ENCODE assay signal across 27 cellular contexts in the genomic region with DNA sequence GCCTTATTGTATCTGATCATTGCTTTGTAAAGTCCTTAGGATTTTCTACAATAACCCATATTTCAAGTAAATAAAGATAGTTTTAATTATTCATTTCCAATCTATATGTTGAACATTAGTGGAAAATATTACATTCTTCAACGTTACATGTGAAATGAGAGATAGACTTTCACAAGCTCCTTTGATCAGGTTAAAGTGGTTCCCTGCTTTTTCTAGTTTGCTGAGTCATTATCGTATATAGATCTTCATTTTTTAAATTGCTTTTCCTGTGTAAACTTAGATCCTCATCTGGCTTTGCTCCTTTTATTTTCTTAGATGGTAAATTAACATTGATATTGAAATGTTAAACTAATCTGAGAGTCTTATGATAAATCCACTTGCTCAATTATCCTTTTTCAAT.
DNase-seq lines count a peak whose midpoint lies in the region; ATAC-seq, FAIRE-seq and TF ChIP-seq lines count a peak whose summit lies in the region.
"Had no signal": no experiment of that assay in that cellular context is flagged by ENCODE, and none has a peak within 500 bp of the region (broad histone marks: within the 10 kb centered on the region; RNA-seq: fewer than 3 reads in every experiment).

No MANE protein-coding gene starts in this region.

- no peaks in the 10 kb centered on the region for H3K79me2 ChIP-seq in GM23338 (replicated peaks; ENCODE audit: insufficient read depth)
- no peaks in the 10 kb centered on the region for H3K79me2 ChIP-seq in K562 (ENCODE audit: control insufficient read depth, insufficient read depth, low read length)

- H3K9me2 ChIP-seq in GM23338 (ENCODE audit: insufficient read depth) = no peaks in the 10 kb centered on the region

- CTCF ChIA-PET in WTC11 (lab: Charles Lee) (no interaction called here), K562 (lab: Yijun Ruan, JAX; ENCODE audit: low intra/inter-chr PET ratio) (no interaction called here)

- no peaks in the 10 kb centered on the region for H3K9me3 Mint-ChIP-seq in GM23338
- H3K9me3 Mint-ChIP-seq in WTC11 = no peaks in the 10 kb centered on the region

- ATAC-seq in GM23338 (no peak), WTC11 (no peak), K562 (no peak), HG03460 (IDR thresholded peaks at IDR 0.05; ENCODE audit: unreplicated experiment) (no peak)

- H3K27me3 Mint-ChIP-seq in GM23338 (ENCODE audit: insufficient read depth, low read depth, poor library complexity) (peaks cover 2% of the 10 kb centered on the region), WTC11 (ENCODE audit: low read depth) (no peaks in the 10 kb centered on the region)
- H3K27me3 Mint-ChIP-seq: CD4-positive, alpha-beta memory T cell; CD4-positive, CD25-positive, alpha-beta regulatory T cell; CD8-positive, alpha-beta memory T cell had no signal

- H2AFZ ChIP-seq in GM23338 = no peak overlapping the region
- H2AFZ ChIP-seq in K562 (ENCODE audit: low read depth, low read length) = no peak overlapping the region

- TF ChIP-seq POLR2A in K562 (conservative IDR thresholded peaks at IDR 0.05) = no peak

- no peaks in the 10 kb centered on the region for H3K36me3 Mint-ChIP-seq in GM23338 (ENCODE audit: low read depth)
- H3K36me3 Mint-ChIP-seq in WTC11 = no peaks in the 10 kb centered on the region
- H3K36me3 Mint-ChIP-seq: CD14-positive monocyte; CD4-positive, alpha-beta memory T cell; CD4-positive, CD25-positive, alpha-beta regulatory T cell; CD8-positive, alpha-beta memory T cell had no signal

- H3K4me1 ChIP-seq in GM23338 (ENCODE audit: insufficient read depth) (no peaks in the 10 kb centered on the region), HUES6 (ENCODE audit: control insufficient read depth, insufficient read depth, low read length) (no peaks in the 10 kb centered on the region), K562 (replicated peaks in 1 of 2; ENCODE audit: control insufficient read depth in 2 of 2, insufficient read depth in 2 of 2, low read length in 2 of 2) (no peaks in the 10 kb centered on the region)
- H3K4me1 ChIP-seq: BLaER1 had no signal

- H3K27me3 ChIP-seq in GM23338 (ENCODE audit: insufficient read depth) = no peaks in the 10 kb centered on the region
- no peaks in the 10 kb centered on the region for H3K27me3 ChIP-seq in HUES6 (ENCODE audit: control insufficient read depth, insufficient read depth, low read length)
- no peaks in the 10 kb centered on the region for H3K27me3 ChIP-seq in K562 (ENCODE audit: control insufficient read depth in 2 of 2, insufficient read depth in 2 of 2, low read length in 2 of 2)
- H3K27me3 ChIP-seq: BE2C, BLaER1 had no signal

- H3K4me3 ChIP-seq in GM23338 (no peak overlapping the region), HUES6 (ENCODE audit: low read depth, low read length) (no peak overlapping the region), K562 (no peak overlapping the region)
- H3K4me3 ChIP-seq: BLaER1 had no signal

- H3K36me3 ChIP-seq in GM23338 (ENCODE audit: insufficient read depth) (no peaks in the 10 kb centered on the region), HUES6 (ENCODE audit: control insufficient read depth, insufficient read depth, low read length) (no peaks in the 10 kb centered on the region), K562 (ENCODE audit: control insufficient read depth, insufficient read depth, low read length) (no peaks in the 10 kb centered on the region)
- H3K36me3 ChIP-seq: BE2C, BLaER1 had no signal

- no peak for FAIRE-seq in K562 (lab: Jason Lieb, UNC)
- FAIRE-seq: GM12891, GM19239 had no signal

- POLR2A ChIA-PET in WTC11 (lab: Charles Lee) = no interaction called here
- POLR2A ChIA-PET in K562 (lab: Yijun Ruan, JAX) = no interaction called here

- no peaks in the 10 kb centered on the region for H4K20me1 ChIP-seq in GM23338 (replicated peaks; ENCODE audit: insufficient read depth)
- no peaks in the 10 kb centered on the region for H4K20me1 ChIP-seq in K562 (replicated peaks; ENCODE audit: control insufficient read depth, insufficient read depth, low read length)
- H4K20me1 ChIP-seq: BLaER1 had no signal

- DNase-seq in GM23338 (ENCODE audit: low spot score) = no peak
- DNase-seq in WTC11 (ENCODE audit: low spot score) = no peak
- DNase-seq in K562 (ENCODE audit: extremely low read depth in 1 of 4, low spot score in 3 of 4) = no peak
- no peak for DNase-seq in NCI-H2196 (lab: John Stamatoyannopoulos, UW; ENCODE audit: unreplicated experiment)
- no peak for DNase-seq in NCI-H1048 (lab: John Stamatoyannopoulos, UW)
- DNase-seq in NCI-H446 (lab: John Stamatoyannopoulos, UW) = no peak
- DNase-seq: 8988T; ACHN; BE2C; C1 segment of cervical spinal cord; CD4-positive, alpha-beta memory T cell; CD4-positive, CD25-positive, alpha-beta regulatory T cell; CD8-positive, alpha-beta memory T cell; COR-L47; DMS 273 treated with DMSO at 0.1 percent for 48 hours; DMS153; DMS53; DMS79; DND-41; EL; GDM1 had no signal

- H3K4me2 ChIP-seq in GM23338 (no peak overlapping the region), K562 (ENCODE audit: insufficient read depth, low read length) (no peak overlapping the region)
- H3K4me2 ChIP-seq: BLaER1 had no signal

- BruUV-seq in K562 (replicated peaks; lab: Mats Ljungman, UMichigan) = no TSS peak

- WGBS in K562 (ENCODE audit: insufficient coverage, low coverage, missing lambda C conversion rate) = 0% methylated on average over 2 of the region's 2 CpGs

- H3K27ac Mint-ChIP-seq in GM23338 (peak overlapping the region; percentile 80; the same call in 1 of the 2 replicates), WTC11 (peak overlapping the region; percentile 5; the same call in 1 of the 2 replicates)
- H3K27ac Mint-ChIP-seq: CD14-positive monocyte; CD4-positive, alpha-beta memory T cell; CD4-positive, CD25-positive, alpha-beta regulatory T cell; CD8-positive, alpha-beta memory T cell had no signal

- in situ Hi-C loops in K562 (cut with MboI) = no loop called here

- TF ChIP-seq EP300 in K562 (IDR thresholded peaks at IDR 0.05; ENCODE audit: low read length) = no peak

- H3K4me3 Mint-ChIP-seq in GM23338 (no peak overlapping the region), WTC11 (no peak overlapping the region)
- H3K4me3 Mint-ChIP-seq: CD14-positive monocyte; CD4-positive, alpha-beta memory T cell; CD4-positive, CD25-positive, alpha-beta regulatory T cell; CD8-positive, alpha-beta memory T cell had no signal

- intact Hi-C loops in K562 (cut with micrococcal nuclease) = no loop called here

- no peak overlapping the region for H3K27ac ChIP-seq in GM23338 (ENCODE audit: low read depth)
- H3K27ac ChIP-seq in HUES6 (ENCODE audit: low read depth, low read length) = 0 out of 2 replicates have a peak overlapping the region, but pooled peaks have one; percentile 41
- H3K27ac ChIP-seq in K562 (ENCODE audit: extremely low read depth, low read depth, low read length) = no peak overlapping the region
- H3K27ac ChIP-seq: BLaER1 had no signal

- H3K4me1 Mint-ChIP-seq in GM23338 = peaks cover 3% of the 10 kb centered on the region; the same call in 1 of the 3 replicates
- peaks cover 4% of the 10 kb centered on the region; the same call in 1 of the 2 replicates for H3K4me1 Mint-ChIP-seq in WTC11
- H3K4me1 Mint-ChIP-seq: CD14-positive monocyte; CD4-positive, alpha-beta memory T cell; CD4-positive, CD25-positive, alpha-beta regulatory T cell; CD8-positive, alpha-beta memory T cell had no signal

- TF ChIP-seq CTCF in GM23338 (conservative IDR thresholded peaks at IDR 0.05; ENCODE audit: low read depth in 2 of 2) (no peak), WTC11 (IDR thresholded peaks at IDR 0.05) (no peak), K562 (IDR thresholded peaks at IDR 0.05 in 2 of 3, conservative IDR thresholded peaks at IDR 0.05 in 1 of 3; ENCODE audit: insufficient read depth in 2 of 3, low read depth in 1 of 3, low read length in 3 of 3) (no peak)

- H3K9me3 ChIP-seq in HUES6 (ENCODE audit: control insufficient read depth, insufficient read depth, low read depth, low read length) (no peaks in the 10 kb centered on the region), K562 (replicated peaks; ENCODE audit: control insufficient read depth, insufficient read depth, low read depth, low read length) (no peaks in the 10 kb centered on the region)
- H3K9me3 ChIP-seq: BE2C, BLaER1 had no signal

- no peak for TF ChIP-seq RAD21 in K562 (CRISPR knock-in tag; conservative IDR thresholded peaks at IDR 0.05 in 1 of 2, IDR thresholded peaks at IDR 0.05 in 1 of 2)

- H3F3A ChIP-seq in GM23338 (replicated peaks; ENCODE audit: low read depth) = no peaks in the 10 kb centered on the region

- H3K9ac ChIP-seq in HUES6 (ENCODE audit: low read length) (no peak overlapping the region), K562 (ENCODE audit: insufficient read depth in 1 of 2, low read depth in 2 of 2, low read length in 2 of 2) (no peak overlapping the region)
- H3K9ac ChIP-seq: BLaER1 had no signal

- no peaks in the 10 kb centered on the region for H3K9me1 ChIP-seq in K562 (ENCODE audit: control insufficient read depth, insufficient read depth, low read length)

TF ChIP-seq in GM23338, 12 proteins besides CTCF, POLR2A, EP300 and RAD21 (continues in another document):
- TF ChIP-seq STAT1 (IDR thresholded peaks at IDR 0.05; ENCODE audit: unreplicated experiment) = no peak
- no peak for TF ChIP-seq EZH2 (IDR thresholded peaks at IDR 0.05; ENCODE audit: low read depth, unreplicated experiment)
- TF ChIP-seq NANOG (IDR thresholded peaks at IDR 0.05; ENCODE audit: borderline replicate concordance) = no peak

TF ChIP-seq in WTC11, 78 proteins besides CTCF, POLR2A, EP300 and RAD21 (continues in another document):
- TF ChIP-seq ZNF317 (CRISPR knock-in tag; IDR thresholded peaks at IDR 0.05; ENCODE audit: borderline replicate concordance, low read depth) = no peak
- TF ChIP-seq, protein P1, sequence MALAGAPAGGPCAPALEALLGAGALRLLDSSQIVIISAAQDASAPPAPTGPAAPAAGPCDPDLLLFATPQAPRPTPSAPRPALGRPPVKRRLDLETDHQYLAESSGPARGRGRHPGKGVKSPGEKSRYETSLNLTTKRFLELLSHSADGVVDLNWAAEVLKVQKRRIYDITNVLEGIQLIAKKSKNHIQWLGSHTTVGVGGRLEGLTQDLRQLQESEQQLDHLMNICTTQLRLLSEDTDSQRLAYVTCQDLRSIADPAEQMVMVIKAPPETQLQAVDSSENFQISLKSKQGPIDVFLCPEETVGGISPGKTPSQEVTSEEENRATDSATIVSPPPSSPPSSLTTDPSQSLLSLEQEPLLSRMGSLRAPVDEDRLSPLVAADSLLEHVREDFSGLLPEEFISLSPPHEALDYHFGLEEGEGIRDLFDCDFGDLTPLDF (CRISPR knock-in tag; IDR thresholded peaks at IDR 0.05) = no peak

TF ChIP-seq in K562, 482 proteins besides CTCF, POLR2A, EP300 and RAD21 (continues in another document):
- TF ChIP-seq, protein P2, sequence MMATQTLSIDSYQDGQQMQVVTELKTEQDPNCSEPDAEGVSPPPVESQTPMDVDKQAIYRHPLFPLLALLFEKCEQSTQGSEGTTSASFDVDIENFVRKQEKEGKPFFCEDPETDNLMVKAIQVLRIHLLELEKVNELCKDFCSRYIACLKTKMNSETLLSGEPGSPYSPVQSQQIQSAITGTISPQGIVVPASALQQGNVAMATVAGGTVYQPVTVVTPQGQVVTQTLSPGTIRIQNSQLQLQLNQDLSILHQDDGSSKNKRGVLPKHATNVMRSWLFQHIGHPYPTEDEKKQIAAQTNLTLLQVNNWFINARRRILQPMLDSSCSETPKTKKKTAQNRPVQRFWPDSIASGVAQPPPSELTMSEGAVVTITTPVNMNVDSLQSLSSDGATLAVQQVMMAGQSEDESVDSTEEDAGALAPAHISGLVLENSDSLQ (IDR thresholded peaks at IDR 0.05) = no peak
- no peak for TF ChIP-seq KAT7 (CRISPR knock-in tag; IDR thresholded peaks at IDR 0.05; ENCODE audit: borderline replicate concordance)
